Comparison of ENCODE assay signal across 10 cellular contexts in genomic region chr5:66960373-66961137, GRCh38.
DNase-seq lines count a peak whose midpoint lies in the region; TF ChIP-seq lines count a peak whose summit lies in the region.
"Had no signal": no experiment of that assay in that cellular context is flagged by ENCODE, and none has a peak within 500 bp of the region (broad histone marks: within the 10 kb centered on the region; RNA-seq: fewer than 3 reads in every experiment).

No MANE protein-coding gene starts in this region.

- no peak overlapping the region for H3K4me3 Mint-ChIP-seq in activated naive CD8-positive, alpha-beta T cell treated with anti-CD3 and anti-CD28 coated beads for 36 hours
- H3K4me3 Mint-ChIP-seq: activated naive CD4-positive, alpha-beta T cell treated with anti-CD3 and anti-CD28 coated beads for 36 hours had no signal

- H3K4me1 Mint-ChIP-seq in activated naive CD8-positive, alpha-beta T cell treated with anti-CD3 and anti-CD28 coated beads for 36 hours = no peaks in the 10 kb centered on the region

- H3K9me3 Mint-ChIP-seq in activated naive CD8-positive, alpha-beta T cell treated with anti-CD3 and anti-CD28 coated beads for 36 hours = no peaks in the 10 kb centered on the region
- H3K9me3 Mint-ChIP-seq: activated naive CD4-positive, alpha-beta T cell treated with anti-CD3 and anti-CD28 coated beads for 36 hours had no signal

- DNase-seq in DMS53 (lab: John Stamatoyannopoulos, UW) (peak; percentile 76), NCI-H82 (lab: John Stamatoyannopoulos, UW) (peak; percentile 52), fibroblast of villous mesenchyme (ENCODE audit: low read depth) (peak; percentile 23), pons (ENCODE audit: low spot score) (peak; percentile 17), islet precursor cell (no peak), OCI-M1 (lab: John Stamatoyannopoulos, UW) (no peak)
- no peak for DNase-seq in activated naive CD8-positive, alpha-beta T cell treated with anti-CD3 and anti-CD28 coated beads for 36 hours
- no peak for DNase-seq in NK-92 treated with Interleukin-12 subunit alpha and Interleukin-12 subunit beta, amount 100 ng/mL, for 24 hours (lab: John Stamatoyannopoulos, UW)
- DNase-seq: activated naive CD4-positive, alpha-beta T cell treated with anti-CD3 and anti-CD28 coated beads for 36 hours; T-helper 1 cell had no signal

- TF ChIP-seq CTCF in fibroblast of villous mesenchyme (IDR thresholded peaks at IDR 0.05; ENCODE audit: insufficient read depth, low read depth, low read length) = no peak

- H3K27ac Mint-ChIP-seq in activated naive CD8-positive, alpha-beta T cell treated with anti-CD3 and anti-CD28 coated beads for 36 hours = no peak overlapping the region
- H3K27ac Mint-ChIP-seq: activated naive CD4-positive, alpha-beta T cell treated with anti-CD3 and anti-CD28 coated beads for 36 hours had no signal

- peak overlapping the region; percentile 38 for H3K4me3 ChIP-seq in fibroblast of villous mesenchyme (ENCODE audit: low read depth, low read length)

- peaks cover 10% of the 10 kb centered on the region for H3K27me3 Mint-ChIP-seq in activated naive CD8-positive, alpha-beta T cell treated with anti-CD3 and anti-CD28 coated beads for 36 hours

- no peaks in the 10 kb centered on the region for H3K36me3 Mint-ChIP-seq in activated naive CD8-positive, alpha-beta T cell treated with anti-CD3 and anti-CD28 coated beads for 36 hours

Comparison
In these comparisons a context has a peak if more than half of its experiments do, and no peak if none do; other contexts are left out.
1. DNase-seq: peak in DMS53 (single experiment), NCI-H82 (single experiment), fibroblast of villous mesenchyme (single experiment) and pons (single experiment); none in islet precursor cell (single experiment), activated naive CD8-positive, alpha-beta T cell treated with anti-CD3 and anti-CD28 coated beads for 36 hours (single experiment), NK-92 treated with Interleukin-12 subunit alpha and Interleukin-12 subunit beta, amount 100 ng/mL, for 24 hours (single experiment) and OCI-M1 (single experiment).